In genomic region chr4:98928131-98928504, GRCh38 we compare ENCODE assay signal across 1 cellular context.
TF ChIP-seq lines count a peak whose summit lies in the region.

No MANE protein-coding gene starts in this region.

TF ChIP-seq in HEK293, 187 proteins besides CTCF, POLR2A, EP300 and RAD21 (continued from another document and continues in another):
- TF ChIP-seq ZNF518A (tag by site-specific recombination; conservative IDR thresholded peaks at IDR 0.05; ENCODE audit: low read depth) (no peak), PRDM2 (tag by site-specific recombination; IDR thresholded peaks at IDR 0.05; ENCODE audit: borderline replicate concordance) (no peak), AEBP2 (tag by site-specific recombination; IDR thresholded peaks at IDR 0.05; ENCODE audit: borderline replicate concordance) (no peak), ZBTB48 (tag by site-specific recombination; IDR thresholded peaks at IDR 0.05) (0 out of 2 replicates have a peak, but pooled peaks have one; percentile 51), ZFHX2 (tag by site-specific recombination; conservative IDR thresholded peaks at IDR 0.05) (no peak), ZNF701 (tag by site-specific recombination; IDR thresholded peaks at IDR 0.05) (no peak), ZNF48 (tag by site-specific recombination; IDR thresholded peaks at IDR 0.05) (no peak), ZNF311 (tag by site-specific recombination; IDR thresholded peaks at IDR 0.05; ENCODE audit: borderline replicate concordance) (no peak), ZNF335 (tag by site-specific recombination; conservative IDR thresholded peaks at IDR 0.05) (0 out of 2 replicates have a peak, but pooled peaks have one; percentile 55), ZNF280D (tag by site-specific recombination; IDR thresholded peaks at IDR 0.05) (no peak), TCF7L2 (IDR thresholded peaks at IDR 0.05; ENCODE audit: borderline replicate concordance, low read depth, low read length) (no peak), ZNF692 (tag by site-specific recombination; IDR thresholded peaks at IDR 0.05) (no peak), ZNF704 (tag by site-specific recombination; IDR thresholded peaks at IDR 0.05) (peak; percentile 79; the same call in 1 of the 2 replicates), SETDB1 (IDR thresholded peaks at IDR 0.05; ENCODE audit: insufficient read length, low read length) (no peak), HOXC10 (CRISPR knock-in tag; IDR thresholded peaks at IDR 0.05) (no peak), ATF2 (tag by site-specific recombination; IDR thresholded peaks at IDR 0.05; ENCODE audit: low read depth) (no peak), ZNF324 (tag by site-specific recombination; IDR thresholded peaks at IDR 0.05) (no peak), PBX3 (CRISPR knock-in tag; IDR thresholded peaks at IDR 0.05) (no peak), SP2 (tag by site-specific recombination; IDR thresholded peaks at IDR 0.05) (peak; percentile 43; the same call in 1 of the 2 replicates), ZNF184 (tag by site-specific recombination; IDR thresholded peaks at IDR 0.05) (no peak), ZNF121 (tag by site-specific recombination; IDR thresholded peaks at IDR 0.05) (no peak), ZNF785 (tag by site-specific recombination; IDR thresholded peaks at IDR 0.05) (no peak), YY1 (tag by site-specific recombination; IDR thresholded peaks at IDR 0.05) (peak; percentile 46; the same call in 1 of the 2 replicates), ZSCAN16 (tag by site-specific recombination; IDR thresholded peaks at IDR 0.05) (no peak), ZNF366 (tag by site-specific recombination; conservative IDR thresholded peaks at IDR 0.05) (peak; percentile 56), ZNF350 (tag by site-specific recombination; IDR thresholded peaks at IDR 0.05) (no peak), ZNF560 (tag by site-specific recombination; IDR thresholded peaks at IDR 0.05; ENCODE audit: borderline replicate concordance) (no peak), MZF1 (tag by site-specific recombination; IDR thresholded peaks at IDR 0.05; ENCODE audit: borderline replicate concordance) (no peak), TRIM28 (IDR thresholded peaks at IDR 0.05; ENCODE audit: borderline replicate concordance, low read length) (0 out of 2 replicates have a peak, but pooled peaks have one; percentile 56), ZSCAN5A (tag by site-specific recombination; IDR thresholded peaks at IDR 0.05) (no peak), GLI2 (tag by site-specific recombination; IDR thresholded peaks at IDR 0.05; ENCODE audit: borderline replicate concordance, low read depth) (no peak), RBAK (tag by site-specific recombination; IDR thresholded peaks at IDR 0.05) (no peak)
